1 cellular context compared by ENCODE assay signal in genomic region chr5:173055983-173056782, GRCh38.
A peak's percentile ranks its signal among the peaks of the same experiment; 100 is the strongest.
TF ChIP-seq lines count a peak whose summit lies in the region.

CREBRF (plus strand) TSS chr5:173056352; CDS start chr5:173080776, 24,424 bp downstream.

TF ChIP-seq in HepG2, 621 proteins besides CTCF, POLR2A, EP300 and RAD21 (continued from another document and continues in another):
- TF ChIP-seq SOX13 (IDR thresholded peaks at IDR 0.05) (no peak), SOX13 (CRISPR knock-in tag; conservative IDR thresholded peaks at IDR 0.05 in 1 of 2, IDR thresholded peaks at IDR 0.05 in 1 of 2) (peak in 1 of 2 experiments; percentile 42; a peak in 1 of 4 replicates), KDM2A (CRISPR knock-in tag; IDR thresholded peaks at IDR 0.05; ENCODE audit: borderline replicate concordance, low read depth) (peak; percentile 73; the same call in 1 of the 2 replicates), ZNF33A (CRISPR knock-in tag; IDR thresholded peaks at IDR 0.05; ENCODE audit: borderline replicate concordance) (no peak), HNRNPL (IDR thresholded peaks at IDR 0.05; ENCODE audit: low read depth, low read length) (0 out of 2 replicates have a peak, but pooled peaks have one; percentile 24), PITX1 (CRISPR knock-in tag; IDR thresholded peaks at IDR 0.05) (peak; percentile 45; the same call in 1 of the 2 replicates), ZNF746 (CRISPR knock-in tag; IDR thresholded peaks at IDR 0.05) (peak; percentile 31; the same call in 1 of the 2 replicates), ZGPAT (CRISPR knock-in tag; IDR thresholded peaks at IDR 0.05) (peak; percentile 78), TFDP2 (CRISPR knock-in tag; IDR thresholded peaks at IDR 0.05) (peak; percentile 44; the same call in 1 of the 2 replicates), ZBTB46 (CRISPR knock-in tag; IDR thresholded peaks at IDR 0.05; ENCODE audit: borderline replicate concordance) (no peak), NFE2L2 (IDR thresholded peaks at IDR 0.05; ENCODE audit: low read length) (no peak), ZNF143 (CRISPR knock-in tag; IDR thresholded peaks at IDR 0.05) (no peak), SIN3A (IDR thresholded peaks at IDR 0.05; ENCODE audit: borderline replicate concordance, low read depth, low read length) (peak; percentile 95), ETV5 (CRISPR knock-in tag; IDR thresholded peaks at IDR 0.05; ENCODE audit: borderline replicate concordance) (peak; percentile 89), U2AF1 (optimal IDR thresholded peaks at IDR 0.05; ENCODE audit: low read depth, low read length) (peak; percentile 83), MYPOP (CRISPR knock-in tag; IDR thresholded peaks at IDR 0.05) (peak; percentile 13; the same call in 1 of the 2 replicates), ARID4A (CRISPR knock-in tag; IDR thresholded peaks at IDR 0.05; ENCODE audit: borderline replicate concordance) (peak; percentile 95), NFYB (CRISPR knock-in tag; IDR thresholded peaks at IDR 0.05) (peak; percentile 88), HDAC2 (CRISPR knock-in tag; IDR thresholded peaks at IDR 0.05) (peak; percentile 15; the same call in 1 of the 2 replicates), HCFC1 (IDR thresholded peaks at IDR 0.05; ENCODE audit: low read depth, low read length) (peak; percentile 40; the same call in 1 of the 2 replicates), KDM5A (IDR thresholded peaks at IDR 0.05; ENCODE audit: borderline replicate concordance, low read length) (peak; percentile 78), HDAC1 (CRISPR knock-in tag; IDR thresholded peaks at IDR 0.05) (peak; percentile 89), AHDC1 (CRISPR knock-in tag; IDR thresholded peaks at IDR 0.05; ENCODE audit: borderline replicate concordance) (no peak), U2AF2 (IDR thresholded peaks at IDR 0.05; ENCODE audit: low read depth, low read length) (0 out of 2 replicates have a peak, but pooled peaks have one; percentile 57), SOX6 (IDR thresholded peaks at IDR 0.05) (no peak), SOX6 (CRISPR knock-in tag; IDR thresholded peaks at IDR 0.05) (peak; percentile 65), MXD1 (CRISPR knock-in tag; IDR thresholded peaks at IDR 0.05) (peak; percentile 89; the same call in 1 of the 2 replicates), RBFOX2 (IDR thresholded peaks at IDR 0.05; ENCODE audit: low read depth, low read length) (peak; percentile 90), NR2C2 (CRISPR knock-in tag; IDR thresholded peaks at IDR 0.05; ENCODE audit: borderline replicate concordance) (peak; percentile 28; the same call in 1 of the 2 replicates), IKZF5 (CRISPR knock-in tag; IDR thresholded peaks at IDR 0.05) (peak; percentile 64; the same call in 1 of the 2 replicates), HNF4A (CRISPR knock-in tag; IDR thresholded peaks at IDR 0.05) (peak; percentile 7; the same call in 1 of the 2 replicates), SAP130 (CRISPR knock-in tag; IDR thresholded peaks at IDR 0.05; ENCODE audit: low read depth) (peak; percentile 99), SP2 (CRISPR knock-in tag; IDR thresholded peaks at IDR 0.05) (peak; percentile 83), ZNF891 (CRISPR knock-in tag; IDR thresholded peaks at IDR 0.05) (no peak), ATF1 (CRISPR knock-in tag; IDR thresholded peaks at IDR 0.05) (no peak), SP1 (IDR thresholded peaks at IDR 0.05) (no peak), SP1 (CRISPR knock-in tag; IDR thresholded peaks at IDR 0.05) (0 out of 2 replicates have a peak, but pooled peaks have one; percentile 52), ZSCAN22 (CRISPR knock-in tag; IDR thresholded peaks at IDR 0.05) (0 out of 2 replicates have a peak, but pooled peaks have one; percentile 22), ZNF740 (CRISPR knock-in tag; IDR thresholded peaks at IDR 0.05) (no peak), KLF9 (CRISPR knock-in tag; IDR thresholded peaks at IDR 0.05; ENCODE audit: low read depth) (peak; percentile 96)
